In genomic region chr18:71223487-71223886, GRCh38 we compare ENCODE assay signal across 1 cellular context.
TF ChIP-seq lines count a peak whose summit lies in the region.

No MANE protein-coding gene starts in this region.

TF ChIP-seq in HepG2, 621 proteins besides CTCF, POLR2A, EP300 and RAD21 (continued from another document):
- TF ChIP-seq KDM5A (IDR thresholded peaks at IDR 0.05; ENCODE audit: borderline replicate concordance, low read length): no peak
